Comparison of ENCODE assay signal across 23 cellular contexts in the genomic region with DNA sequence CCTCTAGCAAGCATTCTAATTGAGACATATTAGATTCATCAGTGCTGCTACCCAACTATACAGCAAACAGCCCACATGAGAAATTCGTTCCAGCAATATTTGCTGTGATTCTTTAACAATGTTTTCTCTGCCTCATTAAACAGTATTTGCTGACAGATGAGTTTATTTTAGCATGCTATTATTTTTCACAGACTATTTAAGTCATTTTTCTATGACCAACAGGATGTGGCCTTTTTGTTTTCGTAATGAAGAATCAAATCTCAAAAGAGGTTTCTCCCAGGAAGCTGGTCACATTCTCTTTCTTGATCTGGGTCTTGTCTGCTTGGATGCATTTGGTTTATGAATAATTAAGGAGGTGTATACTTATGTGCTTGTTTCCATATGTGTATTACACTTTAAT. TPM values are rescaled to one million over a fixed set of nuclear protein-coding genes. Genes with fewer than 3 reads are reported as not detected.
A peak's percentile ranks its signal among the peaks of the same experiment; 100 is the strongest.
DNase-seq lines count a peak whose midpoint lies in the region; ATAC-seq and TF ChIP-seq lines count a peak whose summit lies in the region.
"Had no signal": no experiment of that assay in that cellular context is flagged by ENCODE, and none has a peak within 500 bp of the region (broad histone marks: within the 10 kb centered on the region; RNA-seq: fewer than 3 reads in every experiment).

No MANE protein-coding gene starts in this region.

- TF ChIP-seq CTCF in SU-DHL-6 (IDR thresholded peaks at IDR 0.05; ENCODE audit: insufficient read depth, low read length, poor library complexity, severe bottlenecking) (no peak), glutamatergic neuron (IDR thresholded peaks at IDR 0.05; ENCODE audit: partially characterized antibody, unreplicated experiment) (no peak)

- H3K4me2 ChIP-seq in BLaER1 treated with 17β-estradiol and CSF1 and Interleukin-3, amounts not matched to agents 10 nM and 100 nM, result peak overlapping the region; percentile 44 to 80 (median 62); a peak in 21 of 22 replicates
- peak overlapping the region; percentile 19 for H3K4me2 ChIP-seq in SU-DHL-6 (ENCODE audit: low read depth, low read length, poor library complexity, severe bottlenecking)

- DNase-seq in foreskin melanocyte, result peak; percentile 43
- no peak for DNase-seq in NCI-H1436 treated with DMSO at 0.1 percent for 48 hours (lab: John Stamatoyannopoulos, UW)
- DNase-seq in NCI-H1092 treated with DMSO at 0.1 percent for 48 hours (lab: John Stamatoyannopoulos, UW), result no peak
- no peak for DNase-seq in glutamatergic neuron
- DNase-seq: activated naive CD4-positive, alpha-beta T cell treated with anti-CD3 and anti-CD28 coated beads for 36 hours; activated T-cell treated with anti-CD3 and anti-CD28 coated beads for 4 hours; CD8-positive, alpha-beta memory T cell; DMS79; left ventricle myocardium inferior; MV-4-11; NCI-H2029 treated with DMSO at 0.1 percent for 48 hours; NCI-H510A treated with DMSO at 0.1 percent for 48 hours; Right ventricle myocardium superior; stimulated activated naive B cell treated with anti-CD40 and anti-IgM and Interleukin-4, amounts not matched to agents 10 μg/mL and 1 μg/mL and 100 μg/mL, for 72 hours; T-cell; trophoblast cell had no signal

- no peaks in the 10 kb centered on the region for H3K4me1 Mint-ChIP-seq in glutamatergic neuron (ENCODE audit: low read depth, unreplicated experiment)
- H3K4me1 Mint-ChIP-seq: brain; CD8-positive, alpha-beta memory T cell; stimulated activated naive B cell treated with anti-CD40 and anti-IgM and Interleukin-4, amounts not matched to agents 10 μg/mL and 1 μg/mL and 100 μg/mL, for 72 hours; T-cell had no signal

- H3K79me2 ChIP-seq in SU-DHL-6 (ENCODE audit: insufficient read depth, low read length), result no peaks in the 10 kb centered on the region

- peaks cover 4 to 22% (median 8%) of the 10 kb centered on the region in 11 experiments; a peak in 17 of 22 replicates for H3K9me3 ChIP-seq in BLaER1 treated with 17β-estradiol and CSF1 and Interleukin-3, amounts not matched to agents 10 nM and 100 nM (replicated peaks in 1 of 11)
- no peaks in the 10 kb centered on the region for H3K9me3 ChIP-seq in SU-DHL-6 (ENCODE audit: insufficient read depth, low read length)
- H3K9me3 ChIP-seq: neutrophil had no signal

- H3F3A ChIP-seq in SU-DHL-6 (ENCODE audit: insufficient read depth), result no peaks in the 10 kb centered on the region

- no peak overlapping the region for H3K4me3 ChIP-seq in BLaER1 treated with 17β-estradiol and CSF1 and Interleukin-3, amounts not matched to agents 10 nM and 100 nM
- no peak overlapping the region for H3K4me3 ChIP-seq in SU-DHL-6 (ENCODE audit: insufficient read depth, low read length, poor library complexity, severe bottlenecking)
- H3K4me3 ChIP-seq: left ventricle myocardium inferior had no signal

- H3K36me3 ChIP-seq in BLaER1 treated with 17β-estradiol and CSF1 and Interleukin-3, amounts not matched to agents 10 nM and 100 nM, result no peaks in the 10 kb centered on the region
- no peaks in the 10 kb centered on the region for H3K36me3 ChIP-seq in SU-DHL-6 (ENCODE audit: low read length)
- H3K36me3 ChIP-seq: left ventricle myocardium inferior, neutrophil had no signal

- no peaks in the 10 kb centered on the region for H3K36me3 Mint-ChIP-seq in glutamatergic neuron (ENCODE audit: unreplicated experiment)
- H3K36me3 Mint-ChIP-seq: brain; CD8-positive, alpha-beta memory T cell; stimulated activated naive B cell treated with anti-CD40 and anti-IgM and Interleukin-4, amounts not matched to agents 10 μg/mL and 1 μg/mL and 100 μg/mL, for 72 hours; T-cell had no signal

- H3K9me2 ChIP-seq in SU-DHL-6 (replicated peaks; ENCODE audit: insufficient read depth, low read length), result no peaks in the 10 kb centered on the region

- peak overlapping the region in 4 of 11 experiments; percentile 25 to 69 (median 50); a peak in 5 of 22 replicates for H3K9ac ChIP-seq in BLaER1 treated with 17β-estradiol and CSF1 and Interleukin-3, amounts not matched to agents 10 nM and 100 nM
- H3K9ac ChIP-seq in SU-DHL-6 (ENCODE audit: low read length), result no peak overlapping the region

- ATAC-seq in GM21360 (IDR thresholded peaks at IDR 0.05; ENCODE audit: unreplicated experiment) (peak; percentile 54), GM21529 (IDR thresholded peaks at IDR 0.05; ENCODE audit: unreplicated experiment) (no peak)
- ATAC-seq: stimulated activated naive B cell treated with anti-CD40 and anti-IgM and Interleukin-4, amounts not matched to agents 10 μg/mL and 1 μg/mL and 100 μg/mL, for 72 hours; T-cell had no signal

- no peaks in the 10 kb centered on the region for H3K9me3 Mint-ChIP-seq in glutamatergic neuron (ENCODE audit: unreplicated experiment)
- H3K9me3 Mint-ChIP-seq: activated naive CD4-positive, alpha-beta T cell treated with anti-CD3 and anti-CD28 coated beads for 36 hours; dendritic cell treated with granulocyte-macrophage colony-stimulating factor and Interleukin-4, amounts not matched to agents 40 ng/mL and 50 ng/mL, for 4 days had no signal

- H4K20me1 ChIP-seq in BLaER1 treated with 17β-estradiol and CSF1 and Interleukin-3, amounts not matched to agents 10 nM and 100 nM, result no peaks in the 10 kb centered on the region
- H4K20me1 ChIP-seq in SU-DHL-6 (ENCODE audit: low read depth, low read length), result no peaks in the 10 kb centered on the region; the same call in 1 of the 2 replicates

- H3K27ac ChIP-seq in BLaER1 treated with 17β-estradiol and CSF1 and Interleukin-3, amounts not matched to agents 10 nM and 100 nM, result peak overlapping the region in 10 of 11 experiments; percentile 4 to 85 (median 36); a peak in 13 of 22 replicates
- no peak overlapping the region for H3K27ac ChIP-seq in SU-DHL-6 (ENCODE audit: low read depth, low read length)
- H3K27ac ChIP-seq: left ventricle myocardium inferior, neutrophil had no signal

- peaks cover 2% of the 10 kb centered on the region for H3K27me3 Mint-ChIP-seq in glutamatergic neuron (ENCODE audit: unreplicated experiment)

- H3K27ac Mint-ChIP-seq in glutamatergic neuron (ENCODE audit: unreplicated experiment), result no peak overlapping the region
- H3K27ac Mint-ChIP-seq: activated naive CD4-positive, alpha-beta T cell treated with anti-CD3 and anti-CD28 coated beads for 36 hours; brain; CD8-positive, alpha-beta memory T cell; dendritic cell treated with granulocyte-macrophage colony-stimulating factor and Interleukin-4, amounts not matched to agents 40 ng/mL and 50 ng/mL, for 4 days; stimulated activated naive B cell treated with anti-CD40 and anti-IgM and Interleukin-4, amounts not matched to agents 10 μg/mL and 1 μg/mL and 100 μg/mL, for 72 hours; T-cell had no signal

- H3K4me3 Mint-ChIP-seq in glutamatergic neuron (ENCODE audit: unreplicated experiment), result no peak overlapping the region
- H3K4me3 Mint-ChIP-seq: activated naive CD4-positive, alpha-beta T cell treated with anti-CD3 and anti-CD28 coated beads for 36 hours; brain; CD8-positive, alpha-beta memory T cell; dendritic cell treated with granulocyte-macrophage colony-stimulating factor and Interleukin-4, amounts not matched to agents 40 ng/mL and 50 ng/mL, for 4 days; stimulated activated naive B cell treated with anti-CD40 and anti-IgM and Interleukin-4, amounts not matched to agents 10 μg/mL and 1 μg/mL and 100 μg/mL, for 72 hours; T-cell had no signal

- H3K4me1 ChIP-seq in BLaER1 treated with 17β-estradiol and CSF1 and Interleukin-3, amounts not matched to agents 10 nM and 100 nM, result peaks cover 13 to 36% (median 19%) of the 10 kb centered on the region in 10 experiments
- H3K4me1 ChIP-seq: left ventricle myocardium inferior had no signal

- H2AFZ ChIP-seq in SU-DHL-6 (ENCODE audit: low read depth, low read length, severe bottlenecking), result no peak overlapping the region

- H3K27me3 ChIP-seq in BLaER1 treated with 17β-estradiol and CSF1 and Interleukin-3, amounts not matched to agents 10 nM and 100 nM, result no peaks in the 10 kb centered on the region
- H3K27me3 ChIP-seq in SU-DHL-6 (ENCODE audit: low read length), result no peaks in the 10 kb centered on the region
- H3K27me3 ChIP-seq: neutrophil had no signal

RNA-seq across cellular contexts. Expression of a gene that starts 23.2 kb away (rescaled TPM):
- not detected for total RNA-seq in glutamatergic neuron (ENCODE audit: unreplicated experiment)
- total RNA-seq: activated naive CD4-positive, alpha-beta T cell treated with anti-CD3 and anti-CD28 coated beads for 36 hours; CD8-positive, alpha-beta memory T cell; left ventricle myocardium inferior; Right ventricle myocardium superior; T-cell had no signal

RNA-seq across cellular contexts. Expression of a gene that starts 28.8 kb away (rescaled TPM):
- total RNA-seq in glutamatergic neuron (ENCODE audit: unreplicated experiment), result not detected
- total RNA-seq: activated naive CD4-positive, alpha-beta T cell treated with anti-CD3 and anti-CD28 coated beads for 36 hours; CD8-positive, alpha-beta memory T cell; left ventricle myocardium inferior; Right ventricle myocardium superior had no signal

RNA-seq across cellular contexts. Expression of a gene that starts 48.8 kb away (rescaled TPM):
- total RNA-seq in glutamatergic neuron (ENCODE audit: unreplicated experiment), result not detected
- total RNA-seq: activated naive CD4-positive, alpha-beta T cell treated with anti-CD3 and anti-CD28 coated beads for 36 hours; CD8-positive, alpha-beta memory T cell had no signal

RNA-seq across cellular contexts. Expression of a gene that starts 56.5 kb away (rescaled TPM):
- total RNA-seq in glutamatergic neuron (ENCODE audit: unreplicated experiment), result not detected
- total RNA-seq: activated naive CD4-positive, alpha-beta T cell treated with anti-CD3 and anti-CD28 coated beads for 36 hours; CD8-positive, alpha-beta memory T cell; left ventricle myocardium inferior; Right ventricle myocardium superior; T-cell had no signal
